Comparison of ENCODE assay signal across 24 cellular contexts in the genomic region with DNA sequence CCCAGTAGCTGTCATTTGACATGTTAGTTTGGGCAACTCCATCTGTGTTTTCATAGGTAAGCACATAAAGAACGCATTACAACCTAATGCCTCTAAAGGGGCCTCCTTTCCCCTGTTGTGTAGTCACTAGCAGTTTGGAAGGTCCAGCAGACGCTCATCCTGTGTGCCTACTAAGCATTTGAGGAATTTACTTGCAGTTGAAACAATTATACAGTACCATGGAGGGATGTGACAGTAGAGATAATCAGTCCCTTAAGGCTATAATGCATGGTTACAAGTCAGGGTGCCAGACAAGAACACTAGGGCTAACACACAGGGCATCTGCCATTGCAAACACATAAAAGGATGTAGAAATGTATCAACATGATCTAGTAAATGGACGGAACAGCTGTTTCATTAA.
DNase-seq lines count a peak whose midpoint lies in the region; ATAC-seq, FAIRE-seq and TF ChIP-seq lines count a peak whose summit lies in the region.
"Had no signal": no experiment of that assay in that cellular context is flagged by ENCODE, and none has a peak within 500 bp of the region (broad histone marks: within the 10 kb centered on the region; RNA-seq: fewer than 3 reads in every experiment).

No MANE protein-coding gene starts in this region.

- TF ChIP-seq CTCF in OCI-LY1 (IDR thresholded peaks at IDR 0.05; ENCODE audit: low read length): no peak
- no peak for TF ChIP-seq CTCF in H1 (IDR thresholded peaks at IDR 0.05; ENCODE audit: control extremely low read depth in 1 of 3, insufficient read depth in 1 of 3, low read depth in 1 of 3, low read length in 3 of 3)
- no peak for TF ChIP-seq CTCF in A673 (conservative IDR thresholded peaks at IDR 0.05; ENCODE audit: low read depth, low read length)

- 92% methylated on average over 3 of the region's 3 CpGs; no CpG with 5 or more reads in 1 of the 2 experiments for WGBS in H1 (ENCODE audit: extremely low coverage in 1 of 2, insufficient coverage in 1 of 2, insufficient read length in 1 of 2, insufficient replicate concordance in 2 of 2, low coverage in 1 of 2, low lambda C conversion rate in 2 of 2, missing lambda C conversion rate in 1 of 2), 2 experiments
- WGBS in mesendoderm (ENCODE audit: extremely low coverage, insufficient coverage, low lambda C conversion rate): no CpG with 5 or more reads among the region's 3 CpGs

- no TSS peak for BruUV-seq in A673 (replicated peaks; lab: Mats Ljungman, UMichigan)

- no peaks in the 10 kb centered on the region for H3F3A ChIP-seq in OCI-LY1 (ENCODE audit: insufficient read depth, low read length)

- no peaks in the 10 kb centered on the region for H3K9me2 ChIP-seq in OCI-LY1 (ENCODE audit: low read depth, low read length)

- H3K23ac ChIP-seq in H1 (ENCODE audit: insufficient read length) (no peak overlapping the region), mesendoderm (ENCODE audit: low read length) (no peak overlapping the region)

- POLR2A ChIA-PET in H1 (lab: Charles Lee; ENCODE audit: partially characterized antibody): no interaction called here
- POLR2A ChIA-PET in activated CD8-positive, alpha-beta T cell treated with anti-CD3 and anti-CD28 coated beads, Interleukin-2, amount 10 ng/mL, durations not matched to agents 7 days and 5 days (lab: Charles Lee): no interaction called here
- POLR2A ChIA-PET in A673 (lab: Charles Lee; ENCODE audit: low non-redundant PET): no interaction called here

- no peaks in the 10 kb centered on the region for H3K9me3 Mint-ChIP-seq in activated CD8-positive, alpha-beta T cell treated with anti-CD3 and anti-CD28 coated beads, Interleukin-2, amount 10 ng/mL, durations not matched to agents 7 days and 5 days (ENCODE audit: insufficient read depth)
- H3K9me3 Mint-ChIP-seq: GM23338 had no signal

- CTCF ChIA-PET in H1 (lab: Charles Lee; ENCODE audit: partially characterized antibody) (no interaction called here), A673 (lab: Charles Lee) (no interaction called here)
- CTCF ChIA-PET in activated CD8-positive, alpha-beta T cell treated with anti-CD3 and anti-CD28 coated beads, Interleukin-2, amount 10 ng/mL, durations not matched to agents 7 days and 5 days (lab: Charles Lee): no interaction called here

- H3K4me3 ChIP-seq in OCI-LY1 (ENCODE audit: low read depth, low read length, poor library complexity, severe bottlenecking) (no peak overlapping the region), H1 (ENCODE audit: extremely low read depth in 1 of 4, insufficient read depth in 2 of 4, low read depth in 3 of 4, low read length in 4 of 4) (no peak overlapping the region), mesendoderm (ENCODE audit: low read length) (no peak overlapping the region), A673 (ENCODE audit: low read depth, low read length, poor library complexity, severe bottlenecking) (no peak overlapping the region)
- H3K4me3 ChIP-seq: GM23338, HAP-1 had no signal

- H3K27me3 ChIP-seq in OCI-LY1 (ENCODE audit: insufficient read depth, low read length) (no peaks in the 10 kb centered on the region), H1 (replicated peaks in 1 of 4; ENCODE audit: control insufficient read depth in 3 of 4, extremely low read depth in 1 of 4, insufficient read depth in 3 of 4, low read length in 3 of 4) (no peaks in the 10 kb centered on the region), mesendoderm (ENCODE audit: insufficient read depth, low read length, poor library complexity) (no peaks in the 10 kb centered on the region), A673 (replicated peaks; ENCODE audit: insufficient read depth, low read depth, low read length, poor library complexity) (no peaks in the 10 kb centered on the region)

- intact Hi-C loops in A673 (cut with micrococcal nuclease; ENCODE audit: unreplicated experiment): no loop called here

- H2BK5ac ChIP-seq in H1 (ENCODE audit: low read depth, low read length): no peak overlapping the region
- no peak overlapping the region for H2BK5ac ChIP-seq in mesendoderm (ENCODE audit: low read length)

- no peak for ATAC-seq in activated CD8-positive, alpha-beta T cell treated with anti-CD3 and anti-CD28 coated beads, Interleukin-2, amount 10 ng/mL, durations not matched to agents 7 days and 5 days
- ATAC-seq in HG02981 (IDR thresholded peaks at IDR 0.05; ENCODE audit: unreplicated experiment): no peak
- ATAC-seq: GM23338 had no signal

- H4K20me1 ChIP-seq in OCI-LY1 (ENCODE audit: insufficient read depth, low read length) (no peaks in the 10 kb centered on the region), H1 (replicated peaks in 1 of 2; ENCODE audit: control insufficient read depth in 1 of 2, insufficient read depth in 2 of 2, low read length in 2 of 2) (no peaks in the 10 kb centered on the region)

- no peak overlapping the region for H3K27ac Mint-ChIP-seq in activated CD8-positive, alpha-beta T cell treated with anti-CD3 and anti-CD28 coated beads, Interleukin-2, amount 10 ng/mL, durations not matched to agents 7 days and 5 days
- H3K27ac Mint-ChIP-seq: CD4-positive, alpha-beta memory T cell; GM23338 had no signal

- H3K79me2 ChIP-seq in OCI-LY1 (ENCODE audit: insufficient read depth, low read length) (no peaks in the 10 kb centered on the region), H1 (ENCODE audit: control insufficient read depth in 1 of 2, insufficient read depth in 2 of 2, low read length in 2 of 2) (no peaks in the 10 kb centered on the region), mesendoderm (ENCODE audit: control insufficient read depth, insufficient read depth, low read length) (no peaks in the 10 kb centered on the region)

- no peaks in the 10 kb centered on the region for H3K79me1 ChIP-seq in H1 (ENCODE audit: low read depth, low read length)
- no peaks in the 10 kb centered on the region for H3K79me1 ChIP-seq in mesendoderm (ENCODE audit: low read length)

- no peaks in the 10 kb centered on the region for H3K23me2 ChIP-seq in H1 (ENCODE audit: low read depth, low read length)

- H2AK5ac ChIP-seq in H1 (ENCODE audit: low read depth, low read length) (peak overlapping the region; percentile 10; the same call in 1 of the 2 replicates), mesendoderm (ENCODE audit: low read length) (no peak overlapping the region)

- no peak for TF ChIP-seq EP300 in H1 (IDR thresholded peaks at IDR 0.05; ENCODE audit: borderline replicate concordance in 1 of 2, low read depth in 2 of 2, low read length in 2 of 2)

- H2AFZ ChIP-seq in OCI-LY1 (ENCODE audit: low read length): peak overlapping the region; percentile 69
- H2AFZ ChIP-seq in H1 (ENCODE audit: low read length): peak overlapping the region; percentile 51; the same call in 1 of the 2 replicates
- H2AFZ ChIP-seq: GM23338 had no signal

- no peaks in the 10 kb centered on the region for H3K27me3 Mint-ChIP-seq in activated CD8-positive, alpha-beta T cell treated with anti-CD3 and anti-CD28 coated beads, Interleukin-2, amount 10 ng/mL, durations not matched to agents 7 days and 5 days (ENCODE audit: low read depth)
- H3K27me3 Mint-ChIP-seq: CD4-positive, alpha-beta memory T cell had no signal

- no peak overlapping the region for H2BK20ac ChIP-seq in H1 (ENCODE audit: low read length)

- H3K36me3 Mint-ChIP-seq in activated CD8-positive, alpha-beta T cell treated with anti-CD3 and anti-CD28 coated beads, Interleukin-2, amount 10 ng/mL, durations not matched to agents 7 days and 5 days (ENCODE audit: low read depth): no peaks in the 10 kb centered on the region
- H3K36me3 Mint-ChIP-seq: CD4-positive, alpha-beta memory T cell had no signal

- no peak for FAIRE-seq in H1 (lab: Jason Lieb, UNC)
- FAIRE-seq: A204.1, GM12891, GM18507, H54 had no signal

- no peak for TF ChIP-seq RAD21 in H1 (IDR thresholded peaks at IDR 0.05 in 1 of 2, conservative IDR thresholded peaks at IDR 0.05 in 1 of 2; ENCODE audit: low read depth in 2 of 2, low read length in 2 of 2)

- H2BK120ac ChIP-seq in H1 (replicated peaks; ENCODE audit: low read depth, low read length) (no peak overlapping the region), mesendoderm (ENCODE audit: low read depth, low read length) (no peak overlapping the region)

- peaks cover 13% of the 10 kb centered on the region for H3K4me1 ChIP-seq in OCI-LY1 (ENCODE audit: insufficient read depth, low read length, severe bottlenecking)
- H3K4me1 ChIP-seq in H1 (replicated peaks in 1 of 4; ENCODE audit: control insufficient read depth in 3 of 4, insufficient read depth in 4 of 4, low read length in 3 of 4): no peaks in the 10 kb centered on the region
- H3K4me1 ChIP-seq in mesendoderm (ENCODE audit: control insufficient read depth, low read depth, low read length): no peaks in the 10 kb centered on the region
- no peaks in the 10 kb centered on the region for H3K4me1 ChIP-seq in A673 (ENCODE audit: insufficient read depth, low read length, poor library complexity, severe bottlenecking)
- H3K4me1 ChIP-seq: HAP-1 had no signal

- H3K56ac ChIP-seq in H1 (replicated peaks; ENCODE audit: insufficient read length, low read depth, low read length) (no peak overlapping the region), mesendoderm (ENCODE audit: low read length) (peak overlapping the region; percentile 34)

- no peak overlapping the region for H3K4ac ChIP-seq in H1 (replicated peaks; ENCODE audit: insufficient read length, low read depth, low read length)
- H3K4ac ChIP-seq in mesendoderm (ENCODE audit: low read depth, low read length): no peak overlapping the region

- H3K18ac ChIP-seq in H1 (ENCODE audit: extremely low read depth, low read length): no peak overlapping the region
- peak overlapping the region; percentile 51 for H3K18ac ChIP-seq in mesendoderm (ENCODE audit: low read length)

- H3K4me2 ChIP-seq in OCI-LY1 (ENCODE audit: low read length): no peak overlapping the region
- H3K4me2 ChIP-seq in H1 (ENCODE audit: insufficient read depth in 1 of 2, low read depth in 2 of 2, low read length in 2 of 2): no peak overlapping the region
- no peak overlapping the region for H3K4me2 ChIP-seq in mesendoderm (ENCODE audit: low read length)
- H3K4me2 ChIP-seq: GM23338 had no signal

- H2BK15ac ChIP-seq in H1 (ENCODE audit: low read length): no peak overlapping the region
- no peak overlapping the region for H2BK15ac ChIP-seq in mesendoderm (replicated peaks; ENCODE audit: low read depth)

- H3K9me3 ChIP-seq in OCI-LY1 (ENCODE audit: low read length) (no peaks in the 10 kb centered on the region), H1 (ENCODE audit: insufficient read depth in 2 of 2, low read depth in 1 of 2, low read length in 1 of 2) (no peaks in the 10 kb centered on the region), A673 (ENCODE audit: low read depth, low read length, poor library complexity, severe bottlenecking) (no peaks in the 10 kb centered on the region)
- H3K9me3 ChIP-seq: HAP-1 had no signal

- no peak overlapping the region for H3K27ac ChIP-seq in OCI-LY1 (ENCODE audit: low read depth, low read length, poor library complexity, severe bottlenecking)
- H3K27ac ChIP-seq in H1 (ENCODE audit: low read depth, low read length): no peak overlapping the region
- H3K27ac ChIP-seq in mesendoderm (ENCODE audit: low read depth, low read length): no peak overlapping the region
- H3K27ac ChIP-seq in A673 (ENCODE audit: low read depth, low read length, poor library complexity, severe bottlenecking): no peak overlapping the region
- H3K27ac ChIP-seq: 22Rv1 had no signal

- H4K5ac ChIP-seq in H1 (ENCODE audit: insufficient read length, low read depth, low read length) (no peak overlapping the region), mesendoderm (ENCODE audit: low read length) (no peak overlapping the region)

- no peak overlapping the region for H3K9ac ChIP-seq in OCI-LY1 (ENCODE audit: low read length)
- H3K9ac ChIP-seq in H1 (replicated peaks in 1 of 4; ENCODE audit: extremely low read depth in 1 of 4, low read depth in 3 of 4, low read length in 3 of 4): no peak overlapping the region
- H3K9ac ChIP-seq in mesendoderm (ENCODE audit: low read length): no peak overlapping the region

- H3K36me3 ChIP-seq in OCI-LY1 (ENCODE audit: insufficient read depth, low read length) (no peaks in the 10 kb centered on the region), H1 (ENCODE audit: control insufficient read depth in 2 of 4, insufficient read depth in 4 of 4, low read length in 3 of 4) (no peaks in the 10 kb centered on the region), mesendoderm (ENCODE audit: control insufficient read depth, insufficient read depth, low read length) (no peaks in the 10 kb centered on the region), A673 (ENCODE audit: insufficient read depth, low read length, poor library complexity, severe bottlenecking) (no peaks in the 10 kb centered on the region)
- H3K36me3 ChIP-seq: HAP-1 had no signal

- no peak overlapping the region for H4K8ac ChIP-seq in H1 (ENCODE audit: extremely low read depth, insufficient read depth, low read length)
- no peak overlapping the region for H4K8ac ChIP-seq in mesendoderm (ENCODE audit: low read depth, low read length)

- no peak overlapping the region for H2BK12ac ChIP-seq in H1 (ENCODE audit: low read depth, low read length)

- no peaks in the 10 kb centered on the region for H3K4me1 Mint-ChIP-seq in activated CD8-positive, alpha-beta T cell treated with anti-CD3 and anti-CD28 coated beads, Interleukin-2, amount 10 ng/mL, durations not matched to agents 7 days and 5 days (ENCODE audit: low read depth)
- H3K4me1 Mint-ChIP-seq: CD4-positive, alpha-beta memory T cell; GM23338 had no signal

- DNase-seq in HCEC 1CT (peak; percentile 1), H1 (ENCODE audit: low read depth in 1 of 2, low spot score in 2 of 2) (no peak), mesendoderm (peak; percentile 77), hypothalamus (lab: John Stamatoyannopoulos, UW) (no peak), A673 (ENCODE audit: low spot score) (no peak)
- no peak for DNase-seq in activated CD8-positive, alpha-beta T cell treated with anti-CD3 and anti-CD28 coated beads, Interleukin-2, amount 10 ng/mL, durations not matched to agents 7 days and 5 days
- DNase-seq: ACHN; AML-193; C1 segment of cervical spinal cord; Calu3; CD4-positive, alpha-beta memory T cell; COR-L47; DMS53; DMS79 treated with DMSO at 0.1 percent for 48 hours; GF-D8 had no signal

- no peak for TF ChIP-seq POLR2A in H1 (IDR thresholded peaks at IDR 0.05; ENCODE audit: control extremely low read depth in 1 of 2, low read depth in 2 of 2, low read length in 2 of 2)

- no peak overlapping the region for H4K91ac ChIP-seq in H1 (replicated peaks; ENCODE audit: insufficient read length, low read length)

- no peak overlapping the region for H3K4me3 Mint-ChIP-seq in activated CD8-positive, alpha-beta T cell treated with anti-CD3 and anti-CD28 coated beads, Interleukin-2, amount 10 ng/mL, durations not matched to agents 7 days and 5 days
- H3K4me3 Mint-ChIP-seq: CD4-positive, alpha-beta memory T cell; GM23338 had no signal

- H3K14ac ChIP-seq in H1 (ENCODE audit: insufficient read length): no peak overlapping the region

Comparison
In these comparisons a context has a peak if more than half of its experiments do, and no peak if none do; other contexts are left out.
1. DNase-seq: peak in HCEC 1CT (single experiment) and mesendoderm (single experiment); none in H1 (0 of 2), hypothalamus (0 of 51), activated CD8-positive, alpha-beta T cell treated with anti-CD3 and anti-CD28 coated beads, Interleukin-2, amount 10 ng/mL, durations not matched to agents 7 days and 5 days (single experiment) and A673 (single experiment).